Comparison of ENCODE assay signal across 28 cellular contexts in genomic region chr19:56927791-56928207, GRCh38.
"Had no signal": no experiment of that assay in that cellular context is flagged by ENCODE, and none has a peak within 500 bp of the region (broad histone marks: within the 10 kb centered on the region; RNA-seq: fewer than 3 reads in every experiment).

No MANE protein-coding gene starts in this region.

- DNase-seq: activated CD4-positive, alpha-beta T cell treated with anti-CD3 and anti-CD28 coated beads for 4 hours; activated CD4-positive, alpha-beta T cell treated with anti-CD3 and anti-CD28 coated beads, Interleukin-2, amount 50 U/mL, for 48 hours; activated CD8-positive, alpha-beta memory T cell treated with anti-CD3 and anti-CD28 coated beads for 24 hours; activated effector memory CD4-positive, alpha-beta T cell treated with Interleukin-2 at 50 U/mL for 16 hours; activated naive CD4-positive, alpha-beta T cell treated with Interleukin-2 at 50 U/mL for 16 hours; anterior cingulate cortex; cerebellar nuclear complex; colonic mucosa; effector CD8-positive, alpha-beta T cell; gastrocnemius medialis; glutamatergic neuron; islet precursor cell; naive B cell; nephron progenitor cell; ovary; stimulated activated CD4-positive, alpha-beta T cell treated with anti-CD3 and anti-CD28 coated beads, Interleukin-12 subunit alpha, Interleukin-12 subunit beta, amount 100 ng/mL, for 4 hours; stimulated activated CD4-positive, alpha-beta T cell treated with anti-CD3 and anti-CD28 coated beads, Interleukin-4, amount 100 ng/mL, for 1 hour; stimulated activated naive CD8-positive, alpha-beta T cell treated with anti-CD3 and anti-CD28 coated beads, Interleukin-15, Interleukin-2, amounts not matched to agents 100 U/mL and 50 U/mL, for 24 hours; testis; transverse colon; uterus had no signal

- H3K4me3 ChIP-seq: cardiac muscle cell, colonic mucosa, gastrocnemius medialis, ovary, skin epidermis, testis, transverse colon, uterus had no signal

- H3K27me3 ChIP-seq: cardiac muscle cell, colonic mucosa, gastrocnemius medialis, ovary, testis, transverse colon, uterus had no signal

- ATAC-seq: gastrocnemius medialis; sciatic nerve; stimulated activated naive CD8-positive, alpha-beta T cell treated with anti-CD3 and anti-CD28 coated beads, Interleukin-15, Interleukin-2, amounts not matched to agents 100 U/mL and 50 U/mL, for 24 hours had no signal

- H3K4me1 Mint-ChIP-seq: mesothelial cell of epicardium, naive B cell, nephron progenitor cell had no signal

- H3K4me3 Mint-ChIP-seq: activated naive CD8-positive, alpha-beta T cell; mesothelial cell of epicardium; nephron progenitor cell; T-helper 2 cell treated with Interferon-gamma antibody and Interleukin-4, amounts not matched to agents 5 μg/mL and 100 μg/mL, for 36 hours had no signal

- H3K4me1 ChIP-seq: colonic mucosa, gastrocnemius medialis, testis, transverse colon, uterus had no signal

- H3K9me3 ChIP-seq: colonic mucosa, gastrocnemius medialis, testis, uterus had no signal

- H3K9me3 Mint-ChIP-seq: nephron progenitor cell had no signal

- H3K27ac Mint-ChIP-seq: activated naive CD8-positive, alpha-beta T cell; mesothelial cell of epicardium; naive B cell; nephron progenitor cell; progenitor cell of endocrine pancreas; T-helper 2 cell treated with Interferon-gamma antibody and Interleukin-4, amounts not matched to agents 5 μg/mL and 100 μg/mL, for 36 hours had no signal

- H3K27ac ChIP-seq: cardiac muscle cell, colonic mucosa, gastrocnemius medialis, ovary, skin epidermis, testis, transverse colon, uterus had no signal

- H3K27me3 Mint-ChIP-seq: progenitor cell of endocrine pancreas had no signal

- H3K36me3 ChIP-seq: cardiac muscle cell, colonic mucosa, gastrocnemius medialis, ovary, transverse colon, uterus had no signal
